Comparison of ENCODE assay signal across 8 cellular contexts in the genomic region with DNA sequence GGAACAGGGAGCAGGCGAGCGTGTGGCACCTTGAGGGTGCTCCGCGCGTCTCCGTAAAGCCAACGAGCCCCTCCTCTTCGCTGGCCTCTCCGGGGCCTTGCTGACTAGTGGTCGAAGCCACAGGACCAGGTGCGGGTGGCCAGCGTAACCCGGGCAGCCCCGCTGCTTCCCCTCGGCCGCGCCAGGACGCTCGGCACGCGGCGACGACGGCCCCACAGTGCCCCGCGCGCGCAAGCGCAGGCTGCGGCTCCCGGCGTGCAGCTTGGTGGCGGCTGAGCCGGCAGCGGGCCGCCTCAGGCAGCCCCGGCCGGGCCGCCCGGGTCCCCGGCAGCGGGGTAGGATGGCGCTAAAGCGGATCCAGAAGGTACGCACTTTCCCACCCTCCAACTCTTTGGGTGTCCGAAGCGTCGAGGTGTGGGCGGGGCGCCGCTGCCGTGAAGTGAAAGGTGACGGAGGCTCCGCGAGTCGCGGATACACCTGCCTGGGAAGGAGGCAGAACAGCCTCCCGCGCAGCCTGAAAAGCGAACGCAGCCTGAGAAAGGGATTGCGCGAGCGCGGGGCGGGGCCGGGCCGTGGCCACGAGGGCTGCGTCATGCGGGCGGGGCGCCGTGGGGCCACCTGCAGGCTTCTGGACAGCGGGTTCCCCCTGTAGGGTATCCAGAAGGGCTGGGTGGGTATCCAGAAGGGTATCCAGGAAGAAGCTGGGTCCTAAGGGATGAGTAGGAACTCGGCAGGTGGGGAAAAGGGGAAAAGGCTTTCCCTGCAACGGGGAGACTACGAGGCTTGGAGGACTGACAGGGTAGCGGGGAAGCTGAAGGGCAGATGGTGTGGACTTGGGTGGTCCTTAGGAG. TPM values are rescaled to one million over a fixed set of nuclear protein-coding genes. Genes with fewer than 3 reads are reported as not detected.
DNase-seq lines count a peak whose midpoint lies in the region; ATAC-seq, FAIRE-seq and TF ChIP-seq lines count a peak whose summit lies in the region.

A gene (plus strand): TSS at position 244 of the 851 bp plus-strand sequence. CDS start 97 bp downstream, at position 341.

- peaks cover 7% of the 10 kb centered on the region for H3K36me3 Mint-ChIP-seq in T-helper 1 cell treated with Interleukin-12 subunit alpha and Interleukin-12 subunit beta and Interleukin-4 antibody, amounts not matched to agents 30 μg/mL and 1 μg/mL, for 36 hours (ENCODE audit: low read depth)

- ATAC-seq in HG02798 (IDR thresholded peaks at IDR 0.05; ENCODE audit: poor library complexity, unreplicated experiment) (peak; percentile 93), psoas muscle (peak; percentile 94 to 96 (median 95))

- H3K9me3 Mint-ChIP-seq in T-helper 1 cell treated with Interleukin-12 subunit alpha and Interleukin-12 subunit beta and Interleukin-4 antibody, amounts not matched to agents 30 μg/mL and 1 μg/mL, for 36 hours: no peaks in the 10 kb centered on the region

- no peaks in the 10 kb centered on the region for H3K27me3 ChIP-seq in left ventricle myocardium inferior (ENCODE audit: low read depth)
- H3K27me3 ChIP-seq in psoas muscle (ENCODE audit: insufficient read depth in 3 of 3, low read length in 2 of 3): no peaks in the 10 kb centered on the region

- no peaks in the 10 kb centered on the region for H3K9me3 ChIP-seq in left ventricle myocardium inferior (replicated peaks)
- no peaks in the 10 kb centered on the region for H3K9me3 ChIP-seq in psoas muscle

- H3K4me1 ChIP-seq in left ventricle myocardium inferior (peaks cover 27% of the 10 kb centered on the region), psoas muscle (peaks cover 16% of the 10 kb centered on the region)

- H3K4me1 Mint-ChIP-seq in T-helper 1 cell treated with Interleukin-12 subunit alpha and Interleukin-12 subunit beta and Interleukin-4 antibody, amounts not matched to agents 30 μg/mL and 1 μg/mL, for 36 hours (ENCODE audit: low read depth): peaks cover 29% of the 10 kb centered on the region

- peak within 1 kb of the TSS; percentile 95 for H3K4me3 Mint-ChIP-seq in T-helper 1 cell treated with Interleukin-12 subunit alpha and Interleukin-12 subunit beta and Interleukin-4 antibody, amounts not matched to agents 30 μg/mL and 1 μg/mL, for 36 hours

- WGBS in psoas muscle, 3 donors: 1% methylated on average over 79 of the region's 79 CpGs

- peak; percentile 22 for TF ChIP-seq CTCF in left ventricle myocardium inferior (IDR thresholded peaks at IDR 0.05; ENCODE audit: borderline replicate concordance)
- no peak for TF ChIP-seq CTCF in psoas muscle (IDR thresholded peaks at IDR 0.05)

- peak; percentile 42 for FAIRE-seq in urothelium cell line (lab: Jason Lieb, UNC)

- no peaks in the 10 kb centered on the region for H3K27me3 Mint-ChIP-seq in T-helper 1 cell treated with Interleukin-12 subunit alpha and Interleukin-12 subunit beta and Interleukin-4 antibody, amounts not matched to agents 30 μg/mL and 1 μg/mL, for 36 hours (ENCODE audit: low read depth)

- intact Hi-C loops in left ventricle myocardium inferior (cut with micrococcal nuclease) (no loop called here), psoas muscle (cut with DNase I) (loop anchor here (2.0 to 5.0 kb wide), 2 partner anchors 54 kb away; no protein-coding TSS in a partner anchor)

- no peaks in the 10 kb centered on the region for H3K36me3 ChIP-seq in left ventricle myocardium inferior
- H3K36me3 ChIP-seq in psoas muscle (ENCODE audit: insufficient read depth in 1 of 2, low read depth in 1 of 2): no peaks in the 10 kb centered on the region

- peak; percentile 49 for DNase-seq in NCI-H1417 treated with DMSO at 0.1 percent for 48 hours (lab: John Stamatoyannopoulos, UW)
- peak; percentile 61 for DNase-seq in amniotic epithelial cell (ENCODE audit: low read depth)
- DNase-seq in left ventricle myocardium inferior: peak; percentile 88
- DNase-seq in psoas muscle: peak; percentile 89 to 94
- peak; percentile 92 for DNase-seq in urothelium cell line (ENCODE audit: low spot score)

- H3K4me3 ChIP-seq in left ventricle myocardium inferior (peak within 1 kb of the TSS; percentile 73), psoas muscle (peak within 1 kb of the TSS; percentile 77)

- peak; percentile 97 for TF ChIP-seq POLR2A in GM15510 (IDR thresholded peaks at IDR 0.05; ENCODE audit: borderline replicate concordance, extremely low read depth, insufficient read length)

- H3K27ac Mint-ChIP-seq in T-helper 1 cell treated with Interleukin-12 subunit alpha and Interleukin-12 subunit beta and Interleukin-4 antibody, amounts not matched to agents 30 μg/mL and 1 μg/mL, for 36 hours: peak within 1 kb of the TSS; percentile 97

- H3K27ac ChIP-seq in left ventricle myocardium inferior (replicated peaks) (peak within 1 kb of the TSS; percentile 98), psoas muscle (peak within 1 kb of the TSS; percentile 93)

RNA-seq across cellular contexts. Expression of the gene that starts here (rescaled TPM):
- 44.9 TPM for total RNA-seq in left ventricle myocardium inferior
- total RNA-seq in psoas muscle: 10 to 100 TPM; 54.2 to 78.8 (median 69.1) TPM
- 100 to 1,000 TPM in 1 of 3 donors, 10 to 100 TPM in 2; 50.2 to 118 (median 61.1) TPM for polyA plus RNA-seq in psoas muscle

Comparison
In these comparisons a context has a peak if more than half of its experiments do, and no peak if none do; other contexts are left out.
1. Peak in every context shown above with its lines: DNase-seq, ATAC-seq, H3K4me3 ChIP-seq and H3K27ac ChIP-seq.